In genomic region chr10:124290095-124290795, GRCh38 we compare ENCODE assay signal across 8 cellular contexts.
DNase-seq lines count a peak whose midpoint lies in the region; ATAC-seq and TF ChIP-seq lines count a peak whose summit lies in the region.

No MANE protein-coding gene starts in this region.

- ATAC-seq in activated naive CD4-positive, alpha-beta T cell treated with anti-CD3 and anti-CD28 coated beads, Interleukin-2, amount 50 U/mL, for 72 hours: peak; percentile 36 to 43
- ATAC-seq in HG03378 (IDR thresholded peaks at IDR 0.05; ENCODE audit: unreplicated experiment): no peak

- H3K4me3 ChIP-seq in choroid plexus epithelial cell (ENCODE audit: low read depth, low read length) (no peak overlapping the region), suprapubic skin (no peak overlapping the region), GM23248 (no peak overlapping the region)

- H3K27ac ChIP-seq in suprapubic skin (no peak overlapping the region), GM23248 (no peak overlapping the region)

- TF ChIP-seq CTCF in choroid plexus epithelial cell (conservative IDR thresholded peaks at IDR 0.05; ENCODE audit: low read depth, low read length) (no peak), suprapubic skin (IDR thresholded peaks at IDR 0.05) (no peak)

- 73% methylated on average over 5 of the region's 14 CpGs for WGBS in suprapubic skin
- WGBS in GM23248 (ENCODE audit: low coverage in 1 of 2, low lambda C conversion rate in 2 of 2, missing lambda C conversion rate in 2 of 2), 2 experiments: 43 to 46% methylated on average over 14 of the region's 14 CpGs

- H3K36me3 ChIP-seq in suprapubic skin: no peaks in the 10 kb centered on the region
- H3K36me3 ChIP-seq in GM23248 (ENCODE audit: low read depth): no peaks in the 10 kb centered on the region

- no peak overlapping the region for H2AFZ ChIP-seq in GM23248

- H3K36me3 Mint-ChIP-seq in activated naive CD4-positive, alpha-beta T cell treated with anti-CD3 and anti-CD28 coated beads, Interleukin-2, amount 50 U/mL, for 72 hours: no peaks in the 10 kb centered on the region

- no peaks in the 10 kb centered on the region for H3F3A ChIP-seq in GM23248 (ENCODE audit: insufficient read depth)

- no peaks in the 10 kb centered on the region for H3K9me2 ChIP-seq in GM23248 (ENCODE audit: insufficient read depth)

- H3K27me3 ChIP-seq in suprapubic skin (no peaks in the 10 kb centered on the region), GM23248 (replicated peaks; ENCODE audit: insufficient read depth) (no peaks in the 10 kb centered on the region)

- H3K4me1 ChIP-seq in suprapubic skin: peaks cover 7% of the 10 kb centered on the region
- no peaks in the 10 kb centered on the region for H3K4me1 ChIP-seq in GM23248 (ENCODE audit: insufficient read depth)

- H3K9ac ChIP-seq in GM23248: no peak overlapping the region

- no peak for TF ChIP-seq EP300 in suprapubic skin (IDR thresholded peaks at IDR 0.05)

- H4K20me1 ChIP-seq in GM23248 (ENCODE audit: insufficient read depth): no peaks in the 10 kb centered on the region

- DNase-seq in activated naive CD4-positive, alpha-beta T cell treated with anti-CD3 and anti-CD28 coated beads, Interleukin-2, amount 50 U/mL, for 72 hours (ENCODE audit: low spot score in 2 of 2): peak in 1 of 2 donors; percentile 48
- no peak for DNase-seq in activated naive CD4-positive, alpha-beta T cell treated with Interleukin-2 at 50 U/mL for 16 hours
- DNase-seq in KBM-7: peak; percentile 29
- DNase-seq in choroid plexus epithelial cell (ENCODE audit: low read depth): peak; percentile 67
- DNase-seq in suprapubic skin (ENCODE audit: low spot score in 2 of 2): peak; percentile 45 to 76
- no peak for DNase-seq in retina
- DNase-seq in GM23248: no peak

- H3K9me3 ChIP-seq in suprapubic skin (no peaks in the 10 kb centered on the region), GM23248 (ENCODE audit: low read depth) (no peaks in the 10 kb centered on the region)

- H3K4me2 ChIP-seq in GM23248 (ENCODE audit: unreplicated experiment): no peak overlapping the region

- in situ Hi-C loops in KBM-7 (cut with MboI; ENCODE audit: low pct_unique_long_range_greater_than_20kb, low sequenced_read_pairs): no loop called here
- in situ Hi-C loops in GM23248 (cut with MboI): no loop called here

- peak overlapping the region in 1 of 2 donors; percentile 50 for H3K27ac Mint-ChIP-seq in activated naive CD4-positive, alpha-beta T cell treated with anti-CD3 and anti-CD28 coated beads, Interleukin-2, amount 50 U/mL, for 72 hours

- TF ChIP-seq POLR2A in suprapubic skin (IDR thresholded peaks at IDR 0.05): no peak

- no peaks in the 10 kb centered on the region for H3K79me2 ChIP-seq in GM23248 (ENCODE audit: insufficient read depth)

- no peaks in the 10 kb centered on the region for H3K9me3 Mint-ChIP-seq in activated naive CD4-positive, alpha-beta T cell treated with anti-CD3 and anti-CD28 coated beads, Interleukin-2, amount 50 U/mL, for 72 hours

Comparison
In these comparisons a context has a peak if more than half of its experiments do, and no peak if none do; other contexts are left out.
1. DNase-seq: peak in KBM-7 (single experiment), choroid plexus epithelial cell (single experiment) and suprapubic skin (2 of 2); none in activated naive CD4-positive, alpha-beta T cell treated with Interleukin-2 at 50 U/mL for 16 hours (single experiment), retina (single experiment) and GM23248 (single experiment).